ENCODE assay signal across 20 cellular contexts in genomic region chr10:97451605-97452004, GRCh38. TPM values are rescaled to one million over a fixed set of nuclear protein-coding genes. Genes with fewer than 3 reads are reported as not detected.
DNase-seq lines count a peak whose midpoint lies in the region; ATAC-seq and TF ChIP-seq lines count a peak whose summit lies in the region.
"Had no signal": no experiment of that assay in that cellular context is flagged by ENCODE, and none has a peak within 500 bp of the region (broad histone marks: within the 10 kb centered on the region; RNA-seq: fewer than 3 reads in every experiment).

No MANE protein-coding gene starts in this region.

- CTCF ChIA-PET in CD8-positive, alpha-beta T cell (lab: Charles Lee): interaction anchor here (1.3 to 2.9 kb wide), 3 partner anchors 10 to 43 kb away, joined by 3 to 14 read pairs (median 8); no protein-coding TSS in a partner anchor

- H3K36me3 Mint-ChIP-seq in activated T-cell treated with anti-CD3 and anti-CD28 coated beads, Interleukin-2, amount 50 U/mL, for 24 hours (ENCODE audit: low read depth): peaks cover 77% of the 10 kb centered on the region
- peaks cover 39% of the 10 kb centered on the region for H3K36me3 Mint-ChIP-seq in CD8-positive, alpha-beta T cell
- H3K36me3 Mint-ChIP-seq in activated T-helper 17 cell treated with anti-CD3 and anti-CD28 coated beads, Interleukin-2, amount 50 U/mL, for 72 hours (ENCODE audit: low read depth): peaks cover 78% of the 10 kb centered on the region
- peaks cover 49% of the 10 kb centered on the region for H3K36me3 Mint-ChIP-seq in nephron progenitor cell (ENCODE audit: low read depth)

- intact Hi-C loops in CD8-positive, alpha-beta T cell (cut with DNase I, micrococcal nuclease): loop anchor here in 1 of 2 experiments (10.0 kb wide), 1 partner anchor 283 kb away; the partner anchor contains the start of gene ZFYVE27
- intact Hi-C loops in left lung (cut with DNase I): no loop called here

- no peak for DNase-seq in activated T-cell treated with anti-CD3 and anti-CD28 coated beads, Interleukin-2, amount 50 U/mL, for 24 hours
- no peak for DNase-seq in activated T-cell treated with anti-CD3 and anti-CD28 coated beads, Interleukin-2, amount 50 U/mL, for 1 hour
- DNase-seq in CD8-positive, alpha-beta T cell: no peak
- DNase-seq in nephron progenitor cell: no peak
- DNase-seq in hippocampal formation (lab: John Stamatoyannopoulos, UW): no peak
- DNase-seq in left lung: no peak
- no peak for DNase-seq in stimulated activated naive CD4-positive, alpha-beta T cell (lab: John Stamatoyannopoulos, UW)
- DNase-seq: DMS79, NCI-H1092, NCI-H1436, NCI-H187 treated with DMSO at 0.1 percent for 48 hours, NCI-H2107, NCI-H446 treated with DMSO at 0.1 percent for 48 hours, NCI-H526 treated with DMSO at 0.1 percent for 48 hours, OCI-M1, Right ventricle myocardium superior had no signal

- no peak for ATAC-seq in CD8-positive, alpha-beta T cell
- no peak for ATAC-seq in activated T-helper 17 cell treated with anti-CD3 and anti-CD28 coated beads, Interleukin-2, amount 50 U/mL, for 72 hours (replicated peaks)
- ATAC-seq in left lung: no peak
- ATAC-seq: K562 had no signal

- TF ChIP-seq CTCF in CD8-positive, alpha-beta T cell (IDR thresholded peaks at IDR 0.05): no peak
- no peak for TF ChIP-seq CTCF in nephron progenitor cell (IDR thresholded peaks at IDR 0.05)
- TF ChIP-seq CTCF in left lung (IDR thresholded peaks at IDR 0.05): no peak

- POLR2A ChIA-PET in CD8-positive, alpha-beta T cell (lab: Charles Lee): no interaction called here

- no peaks in the 10 kb centered on the region for H3K27me3 Mint-ChIP-seq in activated T-cell treated with anti-CD3 and anti-CD28 coated beads, Interleukin-2, amount 50 U/mL, for 24 hours
- H3K27me3 Mint-ChIP-seq in CD8-positive, alpha-beta T cell (ENCODE audit: low read depth): no peaks in the 10 kb centered on the region
- H3K27me3 Mint-ChIP-seq in activated T-helper 17 cell treated with anti-CD3 and anti-CD28 coated beads, Interleukin-2, amount 50 U/mL, for 72 hours: no peaks in the 10 kb centered on the region
- H3K27me3 Mint-ChIP-seq in nephron progenitor cell (ENCODE audit: low read depth, poor library complexity): no peaks in the 10 kb centered on the region

- no peak overlapping the region for H3K4me3 ChIP-seq in CD8-positive, alpha-beta T cell (ENCODE audit: low read depth, low read length)
- no peak overlapping the region for H3K4me3 ChIP-seq in left lung
- H3K4me3 ChIP-seq: HAP-1, K562 had no signal

- H3K9me3 ChIP-seq in CD8-positive, alpha-beta T cell (ENCODE audit: low read length): no peaks in the 10 kb centered on the region
- no peaks in the 10 kb centered on the region for H3K9me3 ChIP-seq in left lung
- H3K9me3 ChIP-seq: HAP-1 had no signal

- H3K4me3 Mint-ChIP-seq in activated T-cell treated with anti-CD3 and anti-CD28 coated beads, Interleukin-2, amount 50 U/mL, for 24 hours: no peak overlapping the region
- H3K4me3 Mint-ChIP-seq in CD8-positive, alpha-beta T cell: no peak overlapping the region
- H3K4me3 Mint-ChIP-seq in activated T-helper 17 cell treated with anti-CD3 and anti-CD28 coated beads, Interleukin-2, amount 50 U/mL, for 72 hours: no peak overlapping the region
- H3K4me3 Mint-ChIP-seq in nephron progenitor cell: no peak overlapping the region

- no peaks in the 10 kb centered on the region for H3K9me3 Mint-ChIP-seq in activated T-cell treated with anti-CD3 and anti-CD28 coated beads, Interleukin-2, amount 50 U/mL, for 24 hours
- H3K9me3 Mint-ChIP-seq in CD8-positive, alpha-beta T cell: no peaks in the 10 kb centered on the region
- no peaks in the 10 kb centered on the region for H3K9me3 Mint-ChIP-seq in activated T-helper 17 cell treated with anti-CD3 and anti-CD28 coated beads, Interleukin-2, amount 50 U/mL, for 72 hours
- H3K9me3 Mint-ChIP-seq in nephron progenitor cell: no peaks in the 10 kb centered on the region

- H3K4me1 ChIP-seq in CD8-positive, alpha-beta T cell (ENCODE audit: insufficient read depth, low read length): peaks cover 8% of the 10 kb centered on the region
- H3K4me1 ChIP-seq in left lung: peaks cover 24 to 31% of the 10 kb centered on the region in 2 donors

- no peak overlapping the region for H3K27ac ChIP-seq in CD8-positive, alpha-beta T cell (ENCODE audit: low read depth, low read length)
- no peak overlapping the region for H3K27ac ChIP-seq in left lung
- H3K27ac ChIP-seq: C4-2B had no signal

- no peaks in the 10 kb centered on the region for H3K27me3 ChIP-seq in CD8-positive, alpha-beta T cell (ENCODE audit: insufficient read depth, low read length)
- H3K27me3 ChIP-seq in left lung: no peaks in the 10 kb centered on the region

- H3K4me1 Mint-ChIP-seq in activated T-cell treated with anti-CD3 and anti-CD28 coated beads, Interleukin-2, amount 50 U/mL, for 24 hours (ENCODE audit: low read depth): peaks cover 72% of the 10 kb centered on the region
- H3K4me1 Mint-ChIP-seq in CD8-positive, alpha-beta T cell (ENCODE audit: low read depth): peaks cover 36% of the 10 kb centered on the region
- H3K4me1 Mint-ChIP-seq in activated T-helper 17 cell treated with anti-CD3 and anti-CD28 coated beads, Interleukin-2, amount 50 U/mL, for 72 hours: peaks cover 41% of the 10 kb centered on the region
- peaks cover 34% of the 10 kb centered on the region for H3K4me1 Mint-ChIP-seq in nephron progenitor cell

- H3K27ac Mint-ChIP-seq in activated T-cell treated with anti-CD3 and anti-CD28 coated beads, Interleukin-2, amount 50 U/mL, for 24 hours: peak overlapping the region; percentile 53
- H3K27ac Mint-ChIP-seq in CD8-positive, alpha-beta T cell: peak overlapping the region; percentile 70
- peak overlapping the region; percentile 96 for H3K27ac Mint-ChIP-seq in activated T-helper 17 cell treated with anti-CD3 and anti-CD28 coated beads, Interleukin-2, amount 50 U/mL, for 72 hours
- peak overlapping the region; percentile 36 for H3K27ac Mint-ChIP-seq in nephron progenitor cell

- H3K36me3 ChIP-seq in CD8-positive, alpha-beta T cell (ENCODE audit: insufficient read depth, low read length): peaks cover 15% of the 10 kb centered on the region
- peaks cover 4 to 54% of the 10 kb centered on the region in 2 donors for H3K36me3 ChIP-seq in left lung

RNA-seq across cellular contexts. Expression of gene ZDHHC16, which starts 5.6 kb away (rescaled TPM):
- total RNA-seq in CD8-positive, alpha-beta T cell: 1 to 10 TPM; 4.7 to 6.2 TPM
- 10 to 100 TPM; 49.2 to 65.8 TPM for total RNA-seq in activated T-helper 17 cell treated with anti-CD3 and anti-CD28 coated beads, Interleukin-2, amount 50 U/mL, for 72 hours
- 10 to 100 TPM; 61.5 to 65.2 TPM for total RNA-seq in left lung

RNA-seq across cellular contexts. Expression of gene EXOSC1, which starts 5.8 kb away (rescaled TPM):
- total RNA-seq in CD8-positive, alpha-beta T cell: 10 to 100 TPM; 30.2 to 30.4 TPM
- total RNA-seq in activated T-helper 17 cell treated with anti-CD3 and anti-CD28 coated beads, Interleukin-2, amount 50 U/mL, for 72 hours: 10 to 100 TPM; 49.7 to 54.2 TPM
- 10 to 100 TPM; 27.2 to 30.4 TPM for total RNA-seq in left lung

RNA-seq across cellular contexts. Expression of gene PGAM1, which starts 25.6 kb away (rescaled TPM):
- total RNA-seq in CD8-positive, alpha-beta T cell: 10 to 100 TPM; 56.7 to 56.8 TPM
- total RNA-seq in activated T-helper 17 cell treated with anti-CD3 and anti-CD28 coated beads, Interleukin-2, amount 50 U/mL, for 72 hours: 1,000 to 10,000 TPM; 1,094 to 1,221 TPM
- 100 to 1,000 TPM; 209 to 236 TPM for total RNA-seq in left lung

RNA-seq across cellular contexts. Expression of gene MMS19, which starts 46.6 kb away (rescaled TPM):
- 10 to 100 TPM; 48.4 to 49.5 TPM for total RNA-seq in CD8-positive, alpha-beta T cell
- total RNA-seq in activated T-helper 17 cell treated with anti-CD3 and anti-CD28 coated beads, Interleukin-2, amount 50 U/mL, for 72 hours: 10 to 100 TPM; 89.3 to 90.5 TPM
- total RNA-seq in left lung: 10 to 100 TPM; 60.1 to 60.7 TPM

RNA-seq across cellular contexts. Expression of gene UBTD1, which starts 47.1 kb away (rescaled TPM):
- 1 to 10 TPM in 1 of 2 experiments, under 1 TPM in 1; 0.58 to 1.1 TPM for total RNA-seq in CD8-positive, alpha-beta T cell
- total RNA-seq in activated T-helper 17 cell treated with anti-CD3 and anti-CD28 coated beads, Interleukin-2, amount 50 U/mL, for 72 hours: 1 to 10 TPM; 1.7 to 2.1 TPM
- 10 to 100 TPM; 30.4 to 41.0 TPM for total RNA-seq in left lung

Comparison
In these comparisons a context has a peak if more than half of its experiments do, and no peak if none do; other contexts are left out.
1. H3K27ac Mint-ChIP-seq: peak in every context shown above with its lines; median percentile 96 in activated T-helper 17 cell treated with anti-CD3 and anti-CD28 coated beads, Interleukin-2, amount 50 U/mL, for 72 hours; 70 in CD8-positive, alpha-beta T cell; 53 in activated T-cell treated with anti-CD3 and anti-CD28 coated beads, Interleukin-2, amount 50 U/mL, for 24 hours; 36 in nephron progenitor cell.
2. RNA of gene ZDHHC16, which starts 5.6 kb away (total RNA-seq): 49.2 to 65.8 TPM in activated T-helper 17 cell treated with anti-CD3 and anti-CD28 coated beads, Interleukin-2, amount 50 U/mL, for 72 hours and 61.5 to 65.2 TPM in left lung; 4.7 to 6.2 TPM in CD8-positive, alpha-beta T cell; every median in the first group is over 4 times any median in the second.
3. RNA of gene PGAM1, which starts 25.6 kb away (total RNA-seq): 1,094 to 1,221 TPM in activated T-helper 17 cell treated with anti-CD3 and anti-CD28 coated beads, Interleukin-2, amount 50 U/mL, for 72 hours; 209 to 236 TPM in left lung and 56.7 to 56.8 TPM in CD8-positive, alpha-beta T cell; every median in the first group is over 4 times any median in the second.